Comparison of ENCODE assay signal across 13 cellular contexts in genomic region chr11:83610996-83611395, GRCh38.
DNase-seq lines count a peak whose midpoint lies in the region; TF ChIP-seq lines count a peak whose summit lies in the region.
"Had no signal": no experiment of that assay in that cellular context is flagged by ENCODE, and none has a peak within 500 bp of the region (broad histone marks: within the 10 kb centered on the region; RNA-seq: fewer than 3 reads in every experiment).

No MANE protein-coding gene starts in this region.

- H3K9me3 Mint-ChIP-seq in osteocyte (ENCODE audit: unreplicated experiment) = no peaks in the 10 kb centered on the region

- peak overlapping the region; percentile 1; the same call in 1 of the 2 replicates for H3K27ac ChIP-seq in SK-N-MC

- no peak overlapping the region for H3K9ac ChIP-seq in SK-N-MC (ENCODE audit: insufficient read length)

- peaks cover 9% of the 10 kb centered on the region for H3K27me3 Mint-ChIP-seq in osteocyte (ENCODE audit: unreplicated experiment)

- H3K36me3 ChIP-seq in SK-N-MC (ENCODE audit: insufficient read depth, low read length) = peaks cover 32% of the 10 kb centered on the region

- no peak overlapping the region for H3K27ac Mint-ChIP-seq in osteocyte (ENCODE audit: unreplicated experiment)

- no peak overlapping the region for H3K4me3 Mint-ChIP-seq in osteocyte (ENCODE audit: unreplicated experiment)

- H3K4me3 ChIP-seq in SK-N-MC = no peak overlapping the region
- no peak overlapping the region for H3K4me3 ChIP-seq in fibroblast of mammary gland (ENCODE audit: control insufficient read depth, low read depth, low read length)

- no peak for TF ChIP-seq CTCF in fibroblast of mammary gland (conservative IDR thresholded peaks at IDR 0.05; ENCODE audit: control insufficient read depth, insufficient read depth, low read depth, low read length)
- no peak for TF ChIP-seq CTCF in osteocyte (IDR thresholded peaks at IDR 0.05)

- H3K4me1 Mint-ChIP-seq in osteocyte (ENCODE audit: unreplicated experiment) = no peaks in the 10 kb centered on the region

- H3K9me3 ChIP-seq in SK-N-MC (ENCODE audit: low read depth, low read length) = no peaks in the 10 kb centered on the region

- no peaks in the 10 kb centered on the region for H3K36me3 Mint-ChIP-seq in osteocyte (ENCODE audit: unreplicated experiment)

- DNase-seq in Ammon's horn (ENCODE audit: low spot score) (peak; percentile 42), SK-N-MC (ENCODE audit: low read depth, low spot score) (no peak), fibroblast of mammary gland (ENCODE audit: low read depth) (peak; percentile 5), pons (ENCODE audit: low spot score) (peak; percentile 72), osteocyte (ENCODE audit: extremely low spot score, unreplicated experiment) (no peak), DMS79 (lab: John Stamatoyannopoulos, UW) (no peak), activated gamma-delta T cell treated with Interleukin-2 at 50 U/mL for 16 hours (no peak), NCI-H226 (no peak)
- DNase-seq: DMS 273 treated with DMSO at 0.1 percent for 48 hours, EL, GOT3, MM.1S, NCI-H1092 had no signal

Comparison
In these comparisons a context has a peak if more than half of its experiments do, and no peak if none do; other contexts are left out.
1. DNase-seq: peak in Ammon's horn (single experiment), fibroblast of mammary gland (single experiment) and pons (single experiment); none in SK-N-MC (single experiment), osteocyte (single experiment), DMS79 (single experiment), activated gamma-delta T cell treated with Interleukin-2 at 50 U/mL for 16 hours (single experiment) and NCI-H226 (single experiment).